Comparison of ENCODE assay signal across 9 cellular contexts in the genomic region with DNA sequence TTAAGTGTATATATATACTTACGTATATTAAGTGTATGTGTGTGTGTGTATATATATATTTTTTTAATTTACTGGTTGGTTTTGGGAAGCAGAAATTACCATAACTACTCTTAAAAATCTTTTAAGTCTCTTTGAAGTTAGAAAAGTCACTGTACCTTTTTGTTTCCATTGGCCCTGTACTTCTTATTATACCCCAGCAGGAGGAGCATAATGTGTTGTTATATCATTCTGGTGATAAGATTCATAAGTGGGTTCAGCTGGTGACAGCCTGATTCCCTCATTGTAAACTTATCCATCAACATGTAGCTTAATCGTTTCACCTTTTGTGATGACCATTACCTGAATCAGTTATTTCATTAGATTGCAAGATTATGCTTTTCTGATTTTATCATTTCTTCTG. TPM values are rescaled to one million over a fixed set of nuclear protein-coding genes. Genes with fewer than 3 reads are reported as not detected.
DNase-seq lines count a peak whose midpoint lies in the region; ATAC-seq and TF ChIP-seq lines count a peak whose summit lies in the region.
"Had no signal": no experiment of that assay in that cellular context is flagged by ENCODE, and none has a peak within 500 bp of the region (broad histone marks: within the 10 kb centered on the region; RNA-seq: fewer than 3 reads in every experiment).

No MANE protein-coding gene starts in this region.

- WGBS in body of pancreas, 2 donors: 78 to 83% methylated on average over 2 of the region's 2 CpGs
- WGBS in neuronal stem cell (ENCODE audit: extremely low coverage in 2 of 2, insufficient read length in 2 of 2, insufficient replicate concordance in 1 of 2), 2 donors: no CpG with 5 or more reads among the region's 2 CpGs

- H3K18ac ChIP-seq in neuronal stem cell (ENCODE audit: low read length): no peak overlapping the region

- H3K9ac ChIP-seq in neuronal stem cell (ENCODE audit: low read depth, low read length, poor library complexity): no peak overlapping the region

- H3K27me3 Mint-ChIP-seq in natural killer cell (ENCODE audit: low read depth in 2 of 2): no peaks in the 10 kb centered on the region

- no peak overlapping the region for H2BK12ac ChIP-seq in neuronal stem cell (ENCODE audit: low read length)

- H3K79me2 ChIP-seq in DOHH2 (ENCODE audit: control insufficient read depth, low read length): peaks cover 3% of the 10 kb centered on the region; the same call in 1 of the 2 replicates

- H3K4me3 ChIP-seq in DOHH2 (ENCODE audit: low read length): no peak overlapping the region
- no peak overlapping the region for H3K4me3 ChIP-seq in body of pancreas
- no peak overlapping the region for H3K4me3 ChIP-seq in neuronal stem cell (ENCODE audit: low read length in 2 of 2)

- H3K36me3 Mint-ChIP-seq in natural killer cell: peaks cover 37% of the 10 kb centered on the region

- no peaks in the 10 kb centered on the region for H3K79me1 ChIP-seq in neuronal stem cell (ENCODE audit: low read depth, low read length)

- no peaks in the 10 kb centered on the region for H4K20me1 ChIP-seq in DOHH2 (ENCODE audit: control insufficient read depth, insufficient read depth, low read depth, low read length)

- H3K9me3 Mint-ChIP-seq in natural killer cell: no peaks in the 10 kb centered on the region

- no peak for ATAC-seq in body of pancreas
- peak in 2 of 3 donors; percentile 50 to 69 for ATAC-seq in natural killer cell
- ATAC-seq in HG02885 (IDR thresholded peaks at IDR 0.05; ENCODE audit: poor library complexity, unreplicated experiment): no peak

- H4K8ac ChIP-seq in neuronal stem cell (ENCODE audit: low read depth, low read length): no peak overlapping the region

- H3K4me2 ChIP-seq in DOHH2 (ENCODE audit: low read length): no peak overlapping the region
- no peak overlapping the region for H3K4me2 ChIP-seq in neuronal stem cell (ENCODE audit: insufficient read depth, low read length, poor library complexity, severe bottlenecking)

- intact Hi-C loops in body of pancreas (cut with DNase I): no loop called here
- intact Hi-C loops in natural killer cell (cut with micrococcal nuclease): loop anchor here (1.0 kb wide), 1 partner anchor 189 kb away; no protein-coding TSS in a partner anchor

- no peak overlapping the region for H3K4me3 Mint-ChIP-seq in natural killer cell

- H2BK5ac ChIP-seq in neuronal stem cell (ENCODE audit: low read length): no peak overlapping the region

- H3K27ac Mint-ChIP-seq in natural killer cell: peak overlapping the region; percentile 23 to 24

- H3K27ac ChIP-seq in DOHH2 (ENCODE audit: low read depth, low read length): no peak overlapping the region
- no peak overlapping the region for H3K27ac ChIP-seq in body of pancreas
- no peak overlapping the region for H3K27ac ChIP-seq in neuronal stem cell (replicated peaks; ENCODE audit: low read length)

- H3K4me1 Mint-ChIP-seq in natural killer cell: peaks cover 0 to 10% of the 10 kb centered on the region in 2 donors

- H3K27me3 ChIP-seq in DOHH2 (ENCODE audit: control insufficient read depth, low read length) (no peaks in the 10 kb centered on the region), body of pancreas (no peaks in the 10 kb centered on the region), neuronal stem cell (ENCODE audit: control insufficient read depth in 3 of 3, insufficient read depth in 3 of 3, low read depth in 1 of 3, low read length in 3 of 3) (no peaks in the 10 kb centered on the region)

- TF ChIP-seq CTCF in DOHH2 (IDR thresholded peaks at IDR 0.05; ENCODE audit: low read depth, low read length, poor library complexity, severe bottlenecking) (peak; percentile 36), body of pancreas (IDR thresholded peaks at IDR 0.05) (peak in 5 of 7 experiments; percentile 15 to 39 (median 31)), natural killer cell (IDR thresholded peaks at IDR 0.05) (no peak)

- no peak overlapping the region for H2AK5ac ChIP-seq in neuronal stem cell (ENCODE audit: low read depth, low read length)

- no peak for TF ChIP-seq POLR2A in body of pancreas (IDR thresholded peaks at IDR 0.05)

- no peak overlapping the region for H3K4ac ChIP-seq in neuronal stem cell (ENCODE audit: low read length)

- no peak overlapping the region for H3K23ac ChIP-seq in neuronal stem cell (ENCODE audit: low read depth, low read length, poor library complexity)

- H2BK120ac ChIP-seq in neuronal stem cell (ENCODE audit: low read depth, low read length): no peak overlapping the region

- H3K9me3 ChIP-seq in DOHH2 (ENCODE audit: control insufficient read depth, insufficient read depth, low read length) (no peaks in the 10 kb centered on the region), body of pancreas (no peaks in the 10 kb centered on the region), neuronal stem cell (replicated peaks in 1 of 2; ENCODE audit: control insufficient read depth in 2 of 2, insufficient read depth in 1 of 2, low read depth in 1 of 2, low read length in 2 of 2) (peaks cover 0 to 25% of the 10 kb centered on the region in 2 donors)

- H3K4me1 ChIP-seq in DOHH2 (ENCODE audit: control insufficient read depth, low read length): peaks cover 10% of the 10 kb centered on the region
- no peaks in the 10 kb centered on the region for H3K4me1 ChIP-seq in body of pancreas
- H3K4me1 ChIP-seq in neuronal stem cell (ENCODE audit: control insufficient read depth in 2 of 2, insufficient read depth in 1 of 2, low read depth in 1 of 2, low read length in 2 of 2): no peaks in the 10 kb centered on the region

- no peak overlapping the region for H2AFZ ChIP-seq in neuronal stem cell (ENCODE audit: low read length)

- in situ Hi-C loops in KBM-7 (cut with MboI; ENCODE audit: low pct_unique_long_range_greater_than_20kb, low sequenced_read_pairs): no loop called here

- H3K9me2 ChIP-seq in DOHH2 (replicated peaks; ENCODE audit: control insufficient read depth, low read length): no peaks in the 10 kb centered on the region

- no peaks in the 10 kb centered on the region for H3F3A ChIP-seq in DOHH2 (ENCODE audit: control insufficient read depth, insufficient read depth)

- no peak overlapping the region for H3K14ac ChIP-seq in neuronal stem cell (ENCODE audit: low read length)

- peaks cover 95% of the 10 kb centered on the region for H3K36me3 ChIP-seq in DOHH2 (ENCODE audit: control insufficient read depth, low read length)
- peaks cover 3 to 15% of the 10 kb centered on the region in 2 donors for H3K36me3 ChIP-seq in body of pancreas (replicated peaks in 1 of 2; ENCODE audit: insufficient read depth in 1 of 2, low read depth in 2 of 2)
- peaks cover 47 to 99% of the 10 kb centered on the region in 2 donors for H3K36me3 ChIP-seq in neuronal stem cell (replicated peaks in 1 of 2; ENCODE audit: control insufficient read depth in 2 of 2, insufficient read depth in 2 of 2, low read length in 2 of 2)

- no peak overlapping the region for H2BK15ac ChIP-seq in neuronal stem cell (ENCODE audit: low read length)

- DNase-seq in KBM-7: peak; percentile 19
- DNase-seq in body of pancreas: no peak
- DNase-seq in natural killer cell: no peak
- no peak for DNase-seq in ecto neural progenitor cell (ENCODE audit: low spot score)
- no peak for DNase-seq in neuronal stem cell (ENCODE audit: low spot score)
- DNase-seq in activated CD8-positive, alpha-beta memory T cell treated with anti-CD3 and anti-CD28 coated beads for 24 hours: no peak
- DNase-seq: amygdala had no signal

- H4K91ac ChIP-seq in neuronal stem cell (ENCODE audit: low read depth, low read length, poor library complexity): no peak overlapping the region

RNA-seq across cellular contexts. Expression of gene MLH1, which starts 30.8 kb away (rescaled TPM):
- total RNA-seq in body of pancreas: 10 to 100 TPM; 16.9 to 38.9 TPM
- total RNA-seq in natural killer cell: 10 to 100 TPM; 26.9 to 42.6 (median 27.3) TPM
- 28.8 TPM for polyA plus RNA-seq in neuronal stem cell (2013, experiment 1 of 2)
- polyA plus RNA-seq in neuronal stem cell (2013, experiment 2 of 2): 29.0 TPM

RNA-seq across cellular contexts. Expression of gene EPM2AIP1, which starts 31.2 kb away (rescaled TPM):
- total RNA-seq in body of pancreas (10 to 100 TPM in 1 of 2 donors, 1 to 10 TPM in 1; 9.1 to 10.9 TPM), natural killer cell (10 to 100 TPM; 25.6 to 33.7 (median 32.5) TPM)
- polyA plus RNA-seq in neuronal stem cell (2013, experiment 1 of 2): 25.6 TPM
- polyA plus RNA-seq in neuronal stem cell (2013, experiment 2 of 2): 25.9 TPM

Comparison
In these comparisons a context has a peak if more than half of its experiments do, and no peak if none do; other contexts are left out.
1. ATAC-seq: peak in natural killer cell (2 of 3); none in body of pancreas (single experiment) and HG02885 (single experiment).